In genomic region chr17:32127156-32127897, GRCh38 we compare ENCODE assay signal across 8 cellular contexts. TPM values are rescaled to one million over a fixed set of nuclear protein-coding genes. Genes with fewer than 3 reads are reported as not detected.
DNase-seq lines count a peak whose midpoint lies in the region; ATAC-seq, FAIRE-seq and TF ChIP-seq lines count a peak whose summit lies in the region.

No MANE protein-coding gene starts in this region.

- H3K27ac Mint-ChIP-seq in activated naive CD4-positive, alpha-beta T cell treated with anti-CD3 and anti-CD28 coated beads, Interleukin-2, amount 50 U/mL, for 72 hours, result peak overlapping the region; percentile 90 to 98
- H3K27ac Mint-ChIP-seq in osteocyte (ENCODE audit: unreplicated experiment), result peak overlapping the region; percentile 94

- H3K36me3 ChIP-seq in MM.1S (replicated peaks; ENCODE audit: insufficient read depth, low read length), result no peaks in the 10 kb centered on the region
- no peaks in the 10 kb centered on the region for H3K36me3 ChIP-seq in thymus (ENCODE audit: control insufficient read depth, insufficient read depth)

- no peaks in the 10 kb centered on the region for H4K20me1 ChIP-seq in MM.1S (ENCODE audit: insufficient read depth, low read length)

- H3K27me3 ChIP-seq in MM.1S (replicated peaks; ENCODE audit: insufficient read depth, low read length), result no peaks in the 10 kb centered on the region
- no peaks in the 10 kb centered on the region for H3K27me3 ChIP-seq in thymus (ENCODE audit: control insufficient read depth, insufficient read depth)

- no peaks in the 10 kb centered on the region for H3K79me2 ChIP-seq in MM.1S (ENCODE audit: low read length)

- no peaks in the 10 kb centered on the region for H3K27me3 Mint-ChIP-seq in osteocyte (ENCODE audit: unreplicated experiment)

- H3K9me2 ChIP-seq in MM.1S (replicated peaks; ENCODE audit: insufficient read depth, low read length), result no peaks in the 10 kb centered on the region

- no peaks in the 10 kb centered on the region for H3F3A ChIP-seq in MM.1S (ENCODE audit: insufficient read depth, low read length)

- no peaks in the 10 kb centered on the region for H3K4me1 ChIP-seq in MM.1S (ENCODE audit: low read length)
- H3K4me1 ChIP-seq in thymus (ENCODE audit: control insufficient read depth, insufficient read depth, low read length), result no peaks in the 10 kb centered on the region

- H2AFZ ChIP-seq in MM.1S (ENCODE audit: low read length), result peak overlapping the region; percentile 87

- peak overlapping the region; percentile 76 for H3K4me3 ChIP-seq in MM.1S (ENCODE audit: low read length)
- H3K4me3 ChIP-seq in thymus (ENCODE audit: low read length), result peak overlapping the region; percentile 83

- H3K9me3 Mint-ChIP-seq in activated naive CD4-positive, alpha-beta T cell treated with anti-CD3 and anti-CD28 coated beads, Interleukin-2, amount 50 U/mL, for 72 hours, result no peaks in the 10 kb centered on the region
- H3K9me3 Mint-ChIP-seq in osteocyte (ENCODE audit: unreplicated experiment), result no peaks in the 10 kb centered on the region

- intact Hi-C loops in head of caudate nucleus (cut with DNase I), result no loop called here

- H3K9me3 ChIP-seq in MM.1S (replicated peaks; ENCODE audit: insufficient read depth, low read length), result no peaks in the 10 kb centered on the region
- H3K9me3 ChIP-seq in thymus (ENCODE audit: control insufficient read depth), result no peaks in the 10 kb centered on the region

- peak; percentile 74 for TF ChIP-seq POLR2A in H54 (IDR thresholded peaks at IDR 0.05; ENCODE audit: low read depth, low read length)

- no peak for FAIRE-seq in H54 (lab: Jason Lieb, UNC)

- peak; percentile 56 for DNase-seq in ELF-1 (ENCODE audit: low read depth, low spot score)
- peak; percentile 72 for DNase-seq in H54 (ENCODE audit: insufficient read length, low spot score)
- peak; percentile 81 for DNase-seq in MM.1S
- DNase-seq in SKM-1 (lab: John Stamatoyannopoulos, UW; ENCODE audit: unreplicated experiment), result peak; percentile 44
- peak; percentile 83 to 86 for DNase-seq in activated naive CD4-positive, alpha-beta T cell treated with anti-CD3 and anti-CD28 coated beads, Interleukin-2, amount 50 U/mL, for 72 hours (ENCODE audit: low spot score in 2 of 2)
- peak; percentile 65 to 94 (median 85) for DNase-seq in head of caudate nucleus
- DNase-seq in osteocyte (ENCODE audit: extremely low spot score, unreplicated experiment), result peak; percentile 88

- under 1% methylated on average over 25 of the region's 25 CpGs for WGBS in thymus

- peaks cover 29% of the 10 kb centered on the region for H3K4me1 Mint-ChIP-seq in osteocyte (ENCODE audit: unreplicated experiment)

- peak; percentile 99 to 100 for ATAC-seq in activated naive CD4-positive, alpha-beta T cell treated with anti-CD3 and anti-CD28 coated beads, Interleukin-2, amount 50 U/mL, for 72 hours

- H3K36me3 Mint-ChIP-seq in activated naive CD4-positive, alpha-beta T cell treated with anti-CD3 and anti-CD28 coated beads, Interleukin-2, amount 50 U/mL, for 72 hours, result peaks cover 7% of the 10 kb centered on the region in 2 donors
- H3K36me3 Mint-ChIP-seq in osteocyte (ENCODE audit: unreplicated experiment), result peaks cover 4% of the 10 kb centered on the region

- peak overlapping the region; percentile 10; the same call in 1 of the 2 replicates for H3K27ac ChIP-seq in MM.1S (ENCODE audit: low read length)
- H3K27ac ChIP-seq in thymus (ENCODE audit: low read depth), result peak overlapping the region; percentile 77

- peak overlapping the region; percentile 90 for H3K4me3 Mint-ChIP-seq in osteocyte (ENCODE audit: unreplicated experiment)

- H3K4me2 ChIP-seq in MM.1S (ENCODE audit: low read depth, low read length), result peak overlapping the region; percentile 84

- peak overlapping the region; percentile 36; the same call in 1 of the 2 replicates for H3K9ac ChIP-seq in MM.1S (ENCODE audit: low read length)

- TF ChIP-seq CTCF in MM.1S (IDR thresholded peaks at IDR 0.05; ENCODE audit: low read length) (no peak), osteocyte (IDR thresholded peaks at IDR 0.05) (no peak)

RNA-seq across cellular contexts. Expression of gene RHOT1, which starts 15.0 kb away (rescaled TPM):
- 10 to 100 TPM; 24.3 to 25.9 TPM for total RNA-seq in activated naive CD4-positive, alpha-beta T cell treated with anti-CD3 and anti-CD28 coated beads, Interleukin-2, amount 50 U/mL, for 72 hours
- 32.2 and 33.2 TPM in 2 replicates for total RNA-seq in osteocyte
- polyA plus RNA-seq in thymus, result 51.6 TPM

Comparison
In these comparisons a context has a peak if more than half of its experiments do, and no peak if none do; other contexts are left out.
1. Peak in every context shown above with its lines: DNase-seq, ATAC-seq, H3K4me3 ChIP-seq and H3K27ac ChIP-seq.